Comparison of ENCODE assay signal across 8 cellular contexts in the genomic region with DNA sequence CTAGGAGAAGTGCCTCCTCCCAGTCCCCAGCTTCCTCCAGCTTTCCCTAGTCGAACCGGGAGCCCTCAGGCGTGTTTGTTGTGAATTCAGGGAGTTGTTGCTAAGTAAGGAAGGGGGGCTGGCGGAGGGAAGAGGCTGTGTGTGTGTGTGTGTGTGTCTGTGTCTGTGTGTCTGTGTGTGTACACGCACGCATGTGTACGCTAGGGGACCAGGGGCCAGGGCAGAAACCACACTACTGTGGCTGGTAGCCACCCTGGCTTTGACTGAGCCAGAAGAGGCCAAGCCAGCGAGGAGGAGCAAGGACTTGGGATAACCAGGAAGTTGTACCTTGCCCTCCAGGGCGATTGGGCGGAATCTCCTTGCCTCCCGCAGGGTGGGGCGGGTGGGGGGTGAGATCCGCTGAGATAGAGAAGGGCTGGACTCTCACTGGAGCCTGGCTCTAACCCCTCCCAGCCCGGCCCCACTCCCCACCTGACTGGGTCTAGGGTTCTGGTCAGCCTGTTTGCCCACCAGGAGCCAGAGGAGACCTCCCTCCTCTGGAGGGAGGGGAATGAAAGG. TPM values are rescaled to one million over a fixed set of nuclear protein-coding genes. Genes with fewer than 3 reads are reported as not detected.
A peak's percentile ranks its signal among the peaks of the same experiment; 100 is the strongest.
DNase-seq lines count a peak whose midpoint lies in the region; ATAC-seq, FAIRE-seq and TF ChIP-seq lines count a peak whose summit lies in the region.

No MANE protein-coding gene starts in this region.

- 9% methylated on average over 8 of the region's 14 CpGs for WGBS in HepG2 (ENCODE audit: low lambda C conversion rate)

- peak in 1 of 2 experiments; percentile 51; a peak in 1 of 4 replicates for TF ChIP-seq POLR2A in HepG2 (IDR thresholded peaks at IDR 0.05; ENCODE audit: insufficient read depth in 1 of 2, low read depth in 2 of 2, low read length in 2 of 2)

- intact Hi-C loops in OCI-LY7 (cut with micrococcal nuclease; ENCODE audit: unreplicated experiment) (no loop called here), HepG2 (cut with micrococcal nuclease; ENCODE audit: unreplicated experiment) (no loop called here)

- H3K27ac ChIP-seq in OCI-LY7 (ENCODE audit: low read depth, low read length, poor library complexity, severe bottlenecking) = no peak overlapping the region
- peak overlapping the region; percentile 86 for H3K27ac ChIP-seq in HepG2 (ENCODE audit: extremely low read length, insufficient read depth, low read length)
- H3K27ac ChIP-seq in temporal lobe (ENCODE audit: low read depth, low read length) = peak overlapping the region; percentile 72

- no peak overlapping the region for H2AFZ ChIP-seq in OCI-LY7 (ENCODE audit: low read length)
- H2AFZ ChIP-seq in HepG2 (ENCODE audit: low read length) = no peak overlapping the region

- H3K4me1 ChIP-seq in OCI-LY7 (ENCODE audit: insufficient read depth, low read length, poor library complexity, severe bottlenecking) (peaks cover 88% of the 10 kb centered on the region), HepG2 (ENCODE audit: insufficient read depth, low read length) (peaks cover 100% of the 10 kb centered on the region)

- no peak for TF ChIP-seq RAD21 in HepG2 (CRISPR knock-in tag; IDR thresholded peaks at IDR 0.05)

- ATAC-seq in HepG2 (peak; percentile 4), HG03135 (IDR thresholded peaks at IDR 0.05; ENCODE audit: unreplicated experiment) (no peak)

- CTCF ChIA-PET in OCI-LY7 (lab: Charles Lee; ENCODE audit: unreplicated experiment) (no interaction called here), HepG2 (lab: Yijun Ruan, JAX; ENCODE audit: low intra/inter-chr PET ratio, low total read pairs) (no interaction called here)

- H3K9ac ChIP-seq in HepG2 (ENCODE audit: insufficient read depth, low read depth, low read length) = peak overlapping the region; percentile 69

- no peak for TF ChIP-seq EP300 in HepG2 (IDR thresholded peaks at IDR 0.05; ENCODE audit: low read depth in 2 of 2, low read length in 2 of 2)
- TF ChIP-seq EP300 in HepG2 (CRISPR knock-in tag; IDR thresholded peaks at IDR 0.05; ENCODE audit: borderline replicate concordance) = no peak

- peak; percentile 56 for DNase-seq in activated CD4-positive, alpha-beta T cell treated with anti-CD3 and anti-CD28 coated beads for 48 hours
- DNase-seq in activated CD4-positive, alpha-beta T cell treated with anti-CD3 and anti-CD28 coated beads, Interleukin-2, amount 50 U/mL, for 4 hours = no peak
- DNase-seq in OCI-LY7 (ENCODE audit: low spot score) (no peak), cerebellar cortex (ENCODE audit: low spot score) (peak; percentile 77), HepG2 (ENCODE audit: low spot score) (peak; percentile 69), KG1 (lab: John Stamatoyannopoulos, UW) (no peak)

- H3K9me2 ChIP-seq in OCI-LY7 (ENCODE audit: insufficient read depth, low read length) = no peaks in the 10 kb centered on the region

- in situ Hi-C loops in HepG2 (cut with HindIII; ENCODE audit: extremely low pct_ligation_motif_present, low pct_unique_long_range_greater_than_20kb) = no loop called here

- H3K4me2 ChIP-seq in OCI-LY7 (ENCODE audit: low read length) = peak overlapping the region; percentile 38
- peak overlapping the region; percentile 82 for H3K4me2 ChIP-seq in HepG2 (ENCODE audit: low read depth, low read length)

- H3K4me3 ChIP-seq in OCI-LY7 (ENCODE audit: low read depth, low read length, poor library complexity, severe bottlenecking) = no peak overlapping the region
- H3K4me3 ChIP-seq in HepG2 (replicated peaks in 1 of 3; ENCODE audit: insufficient read depth in 1 of 3, low read depth in 2 of 3, low read length in 3 of 3) = peak overlapping the region; percentile 39 to 69 (median 48); a peak in 5 of 6 replicates

- H3K9me3 ChIP-seq in OCI-LY7 (ENCODE audit: low read length) (no peaks in the 10 kb centered on the region), HepG2 (ENCODE audit: low read length) (no peaks in the 10 kb centered on the region)

- TF ChIP-seq CTCF in OCI-LY7 (conservative IDR thresholded peaks at IDR 0.05; ENCODE audit: low read length) (no peak), HepG2 (CRISPR knock-in tag; IDR thresholded peaks at IDR 0.05) (no peak)

- H3K27me3 ChIP-seq in HepG2 (ENCODE audit: control insufficient read depth in 1 of 2, insufficient read depth in 2 of 2, low read length in 2 of 2) = no peaks in the 10 kb centered on the region

- H3K36me3 ChIP-seq in OCI-LY7 (ENCODE audit: insufficient read depth, low read length) (no peaks in the 10 kb centered on the region), HepG2 (replicated peaks in 1 of 2; ENCODE audit: control insufficient read depth in 1 of 2, insufficient read depth in 2 of 2, low read length in 2 of 2) (no peaks in the 10 kb centered on the region)

- BruUV-seq in OCI-LY7 (replicated peaks; lab: Mats Ljungman, UMichigan) (no TSS peak), HepG2 (replicated peaks; lab: Mats Ljungman, UMichigan) (no TSS peak)

- H4K20me1 ChIP-seq in OCI-LY7 (ENCODE audit: insufficient read depth, low read length) (no peaks in the 10 kb centered on the region), HepG2 (ENCODE audit: insufficient read depth, low read length) (no peaks in the 10 kb centered on the region)

- POLR2A ChIA-PET in OCI-LY7 (lab: Charles Lee) = interaction anchor here (0.8 kb wide), 1 partner anchor 144 kb away, joined by 7 read pairs; no protein-coding TSS in a partner anchor
- POLR2A ChIA-PET in HepG2 (lab: Yijun Ruan, JAX) = interaction anchor here (0.6 kb wide), 1 partner anchor 203 kb away, joined by 3 read pairs; the partner anchor contains the start of gene HINFP

- FAIRE-seq in HepG2 (lab: Jason Lieb, UNC) = peak; percentile 63

- peaks cover 10% of the 10 kb centered on the region; the same call in 1 of the 2 replicates for H3K79me2 ChIP-seq in OCI-LY7 (ENCODE audit: insufficient read depth, low read depth, low read length)
- peaks cover 31% of the 10 kb centered on the region for H3K79me2 ChIP-seq in HepG2 (ENCODE audit: insufficient read depth, low read length)

RNA-seq across cellular contexts. Expression of gene BCL9L, which starts 7.5 kb away (rescaled TPM):
- total RNA-seq in OCI-LY7 (2014; rRNA removed; shearing (Covaris generic)) = 3.7 and 6.4 TPM in 2 replicates
- 14.8 and 16.6 TPM in 2 replicates for total RNA-seq in OCI-LY7 (2022)
- total RNA-seq in HepG2 (2016; rRNA removed; fragmentation: Illumina TruSeq; extraction: Trizol) = 3.7 and 5.5 TPM in 2 replicates
- 1.4 and 2.2 TPM in 2 replicates for total RNA-seq in HepG2 (2016; cell fraction: cytosol; rRNA removed; fragmentation: Illumina TruSeq; extraction: Trizol; ENCODE audit: low read depth)
- total RNA-seq in HepG2 (2016; cell fraction: insoluble cytoplasmic fraction; rRNA removed; fragmentation: Illumina TruSeq; extraction: Trizol) = 3.5 and 4.0 TPM in 2 replicates
- 3.8 and 4.9 TPM in 2 replicates for total RNA-seq in HepG2 (2016; cell fraction: membrane; rRNA removed; fragmentation: Illumina TruSeq; extraction: Trizol)
- 9.3 and 12.2 TPM in 2 replicates for total RNA-seq in HepG2 (2016; cell fraction: nucleus; rRNA removed; fragmentation: Illumina TruSeq; extraction: Trizol)
- 4.1 and 4.5 TPM in 2 replicates for polyA plus RNA-seq in HepG2 (2011; rRNA removed)
- 1.1 and 1.9 TPM in 2 replicates for polyA plus RNA-seq in HepG2 (2011; cell fraction: cytosol; rRNA removed)
- polyA plus RNA-seq in HepG2 (2011; cell fraction: nucleus; rRNA removed) = 7.0 and 13.4 TPM in 2 replicates
- 10.4 and 11.2 TPM in 2 replicates for polyA plus RNA-seq in HepG2 (2012)
- 0.58 and 0.67 TPM in 2 replicates for polyA plus RNA-seq in HepG2 (2016; cell fraction: cytosol; fragmentation: Illumina TruSeq; extraction: Trizol; ENCODE audit: low read depth)
- 9.7 and 15.0 TPM in 2 replicates for polyA plus RNA-seq in HepG2 (2016; cell fraction: insoluble cytoplasmic fraction; fragmentation: Illumina TruSeq; extraction: Trizol; ENCODE audit: low read depth)
- polyA plus RNA-seq in HepG2 (2016; cell fraction: membrane; fragmentation: Illumina TruSeq; extraction: Trizol; ENCODE audit: low read depth) = 1.5 and 1.9 TPM in 2 replicates
- polyA plus RNA-seq in HepG2 (2016; cell fraction: nucleus; fragmentation: Illumina TruSeq; extraction: Trizol; ENCODE audit: insufficient read depth, low read depth) = 21.7 and 33.9 TPM in 2 replicates
- polyA minus RNA-seq in HepG2 (2011; rRNA and poly(A)+ RNA removed; ENCODE audit: low replicate concordance) = 4.8 and 11.8 TPM in 2 replicates
- polyA minus RNA-seq in HepG2 (2011; cell fraction: cytosol; rRNA and poly(A)+ RNA removed) = 6.2 and 6.8 TPM in 2 replicates
- 5.5 and 6.5 TPM in 2 replicates for polyA minus RNA-seq in HepG2 (2011; cell fraction: nucleus; rRNA and poly(A)+ RNA removed)
- total RNA-seq in temporal lobe = 19.9 TPM

RNA-seq across cellular contexts. Expression of gene CXCR5, which starts 34.5 kb away (rescaled TPM):
- total RNA-seq in OCI-LY7 (2014; rRNA removed; shearing (Covaris generic)) = 1.4 and 3.3 TPM in 2 replicates
- total RNA-seq in OCI-LY7 (2022) (7.1 and 7.3 TPM in 2 replicates), HepG2 (2016; rRNA removed; fragmentation: Illumina TruSeq; extraction: Trizol) (not detected in 2 replicates), temporal lobe (not detected)
- not detected in 2 replicates for total RNA-seq in HepG2 (2016; cell fraction: cytosol; rRNA removed; fragmentation: Illumina TruSeq; extraction: Trizol; ENCODE audit: low read depth)
- total RNA-seq in HepG2 (2016; cell fraction: insoluble cytoplasmic fraction; rRNA removed; fragmentation: Illumina TruSeq; extraction: Trizol) = not detected in 2 replicates
- total RNA-seq in HepG2 (2016; cell fraction: membrane; rRNA removed; fragmentation: Illumina TruSeq; extraction: Trizol) = not detected in 2 replicates
- not detected in 2 replicates for total RNA-seq in HepG2 (2016; cell fraction: nucleus; rRNA removed; fragmentation: Illumina TruSeq; extraction: Trizol)
- polyA plus RNA-seq in HepG2 (2011; rRNA removed) = not detected in 2 replicates
- not detected in 2 replicates for polyA plus RNA-seq in HepG2 (2011; cell fraction: cytosol; rRNA removed)
- not detected in 2 replicates for polyA plus RNA-seq in HepG2 (2011; cell fraction: nucleus; rRNA removed)
- not detected in 2 replicates for polyA plus RNA-seq in HepG2 (2012)
- polyA plus RNA-seq in HepG2 (2016; cell fraction: cytosol; fragmentation: Illumina TruSeq; extraction: Trizol; ENCODE audit: low read depth) = not detected in 2 replicates
- polyA plus RNA-seq in HepG2 (2016; cell fraction: insoluble cytoplasmic fraction; fragmentation: Illumina TruSeq; extraction: Trizol; ENCODE audit: low read depth) = not detected in 2 replicates
- polyA plus RNA-seq in HepG2 (2016; cell fraction: membrane; fragmentation: Illumina TruSeq; extraction: Trizol; ENCODE audit: low read depth) = not detected in 2 replicates
- not detected in 2 replicates for polyA plus RNA-seq in HepG2 (2016; cell fraction: nucleus; fragmentation: Illumina TruSeq; extraction: Trizol; ENCODE audit: insufficient read depth, low read depth)
- not detected in 2 replicates for polyA minus RNA-seq in HepG2 (2011; rRNA and poly(A)+ RNA removed; ENCODE audit: low replicate concordance)
- not detected in 2 replicates for polyA minus RNA-seq in HepG2 (2011; cell fraction: cytosol; rRNA and poly(A)+ RNA removed)
- not detected in 2 replicates for polyA minus RNA-seq in HepG2 (2011; cell fraction: nucleus; rRNA and poly(A)+ RNA removed)

RNA-seq across cellular contexts. Expression of gene UPK2, which starts 37.9 kb away (rescaled TPM):
- 0.28 TPM in 1 of 2 replicates, not detected in the other for total RNA-seq in OCI-LY7 (2014; rRNA removed; shearing (Covaris generic))
- 0.34 TPM in 1 of 2 replicates, not detected in the other for total RNA-seq in OCI-LY7 (2022)
- total RNA-seq in HepG2 (2016; rRNA removed; fragmentation: Illumina TruSeq; extraction: Trizol) = not detected in 2 replicates
- not detected in 2 replicates for total RNA-seq in HepG2 (2016; cell fraction: cytosol; rRNA removed; fragmentation: Illumina TruSeq; extraction: Trizol; ENCODE audit: low read depth)
- total RNA-seq in HepG2 (2016; cell fraction: insoluble cytoplasmic fraction; rRNA removed; fragmentation: Illumina TruSeq; extraction: Trizol) = not detected in 2 replicates
- total RNA-seq in HepG2 (2016; cell fraction: membrane; rRNA removed; fragmentation: Illumina TruSeq; extraction: Trizol) = not detected in 2 replicates
- total RNA-seq in HepG2 (2016; cell fraction: nucleus; rRNA removed; fragmentation: Illumina TruSeq; extraction: Trizol) = not detected in 2 replicates
- polyA plus RNA-seq in HepG2 (2011; rRNA removed) = not detected in 2 replicates
- polyA plus RNA-seq in HepG2 (2011; cell fraction: cytosol; rRNA removed) = not detected in 2 replicates
- polyA plus RNA-seq in HepG2 (2011; cell fraction: nucleus; rRNA removed) = not detected in 2 replicates
- polyA plus RNA-seq in HepG2 (2012) = not detected in 2 replicates
- not detected in 2 replicates for polyA plus RNA-seq in HepG2 (2016; cell fraction: cytosol; fragmentation: Illumina TruSeq; extraction: Trizol; ENCODE audit: low read depth)
- not detected in 2 replicates for polyA plus RNA-seq in HepG2 (2016; cell fraction: insoluble cytoplasmic fraction; fragmentation: Illumina TruSeq; extraction: Trizol; ENCODE audit: low read depth)
- not detected in 2 replicates for polyA plus RNA-seq in HepG2 (2016; cell fraction: membrane; fragmentation: Illumina TruSeq; extraction: Trizol; ENCODE audit: low read depth)
- polyA plus RNA-seq in HepG2 (2016; cell fraction: nucleus; fragmentation: Illumina TruSeq; extraction: Trizol; ENCODE audit: insufficient read depth, low read depth) = not detected in 2 replicates
- not detected in 2 replicates for polyA minus RNA-seq in HepG2 (2011; rRNA and poly(A)+ RNA removed; ENCODE audit: low replicate concordance)
- not detected in 2 replicates for polyA minus RNA-seq in HepG2 (2011; cell fraction: cytosol; rRNA and poly(A)+ RNA removed)
- not detected in 2 replicates for polyA minus RNA-seq in HepG2 (2011; cell fraction: nucleus; rRNA and poly(A)+ RNA removed)
- total RNA-seq in temporal lobe = not detected

RNA-seq across cellular contexts. Expression of gene FOXR1, which starts 53.4 kb away (rescaled TPM):
- total RNA-seq in OCI-LY7 (2014; rRNA removed; shearing (Covaris generic)) = not detected in 2 replicates
- total RNA-seq in OCI-LY7 (2022) (not detected in 2 replicates), HepG2 (2016; rRNA removed; fragmentation: Illumina TruSeq; extraction: Trizol) (not detected in 2 replicates), temporal lobe (not detected)
- total RNA-seq in HepG2 (2016; cell fraction: cytosol; rRNA removed; fragmentation: Illumina TruSeq; extraction: Trizol; ENCODE audit: low read depth) = not detected in 2 replicates
- total RNA-seq in HepG2 (2016; cell fraction: insoluble cytoplasmic fraction; rRNA removed; fragmentation: Illumina TruSeq; extraction: Trizol) = not detected in 2 replicates
- total RNA-seq in HepG2 (2016; cell fraction: membrane; rRNA removed; fragmentation: Illumina TruSeq; extraction: Trizol) = not detected in 2 replicates
- total RNA-seq in HepG2 (2016; cell fraction: nucleus; rRNA removed; fragmentation: Illumina TruSeq; extraction: Trizol) = not detected in 2 replicates
- not detected in 2 replicates for polyA plus RNA-seq in HepG2 (2011; rRNA removed)
- not detected in 2 replicates for polyA plus RNA-seq in HepG2 (2011; cell fraction: cytosol; rRNA removed)
- polyA plus RNA-seq in HepG2 (2011; cell fraction: nucleus; rRNA removed) = not detected in 2 replicates
- not detected in 2 replicates for polyA plus RNA-seq in HepG2 (2012)
- not detected in 2 replicates for polyA plus RNA-seq in HepG2 (2016; cell fraction: cytosol; fragmentation: Illumina TruSeq; extraction: Trizol; ENCODE audit: low read depth)
- not detected in 2 replicates for polyA plus RNA-seq in HepG2 (2016; cell fraction: insoluble cytoplasmic fraction; fragmentation: Illumina TruSeq; extraction: Trizol; ENCODE audit: low read depth)
- polyA plus RNA-seq in HepG2 (2016; cell fraction: membrane; fragmentation: Illumina TruSeq; extraction: Trizol; ENCODE audit: low read depth) = not detected in 2 replicates
- polyA plus RNA-seq in HepG2 (2016; cell fraction: nucleus; fragmentation: Illumina TruSeq; extraction: Trizol; ENCODE audit: insufficient read depth, low read depth) = not detected in 2 replicates
- not detected in 2 replicates for polyA minus RNA-seq in HepG2 (2011; rRNA and poly(A)+ RNA removed; ENCODE audit: low replicate concordance)
- polyA minus RNA-seq in HepG2 (2011; cell fraction: cytosol; rRNA and poly(A)+ RNA removed) = not detected in 2 replicates
- not detected in 2 replicates for polyA minus RNA-seq in HepG2 (2011; cell fraction: nucleus; rRNA and poly(A)+ RNA removed)

Comparison
In these comparisons a context has a peak if more than half of its experiments do, and no peak if none do; other contexts are left out.
1. DNase-seq: peak in activated CD4-positive, alpha-beta T cell treated with anti-CD3 and anti-CD28 coated beads for 48 hours (single experiment), cerebellar cortex (single experiment) and HepG2 (single experiment); none in activated CD4-positive, alpha-beta T cell treated with anti-CD3 and anti-CD28 coated beads, Interleukin-2, amount 50 U/mL, for 4 hours (0 of 2), OCI-LY7 (single experiment) and KG1 (single experiment).